ENCODE assay signal across 19 cellular contexts in genomic region chr19:32309711-32310390, GRCh38. TPM values are rescaled to one million over a fixed set of nuclear protein-coding genes. Genes with fewer than 3 reads are reported as not detected.
DNase-seq lines count a peak whose midpoint lies in the region; ATAC-seq and TF ChIP-seq lines count a peak whose summit lies in the region.
"Had no signal": no experiment of that assay in that cellular context is flagged by ENCODE, and none has a peak within 500 bp of the region (broad histone marks: within the 10 kb centered on the region; RNA-seq: fewer than 3 reads in every experiment).

No MANE protein-coding gene starts in this region.

- dilution Hi-C loops in IMR-90 (cut with HindIII; ENCODE audit: low sequenced_read_pairs, unreplicated experiment), result no loop called here

- no peak for TF ChIP-seq POLR2A in IMR-90 (IDR thresholded peaks at IDR 0.05; ENCODE audit: low read depth, low read length)
- TF ChIP-seq POLR2A in vagina (IDR thresholded peaks at IDR 0.05), result no peak

- intact Hi-C loops in IMR-90 (cut with micrococcal nuclease), result no loop called here
- intact Hi-C loops in vagina (cut with DNase I), result no loop called here
- intact Hi-C loops in natural killer cell (cut with micrococcal nuclease), result no loop called here

- no peaks in the 10 kb centered on the region for H3K4me1 Mint-ChIP-seq in natural killer cell

- H4K5ac ChIP-seq in IMR-90 (ENCODE audit: low read depth, low read length), result no peak overlapping the region

- no peak overlapping the region for H3K4ac ChIP-seq in IMR-90 (ENCODE audit: low read depth, low read length)

- no peak overlapping the region for H3K14ac ChIP-seq in IMR-90 (replicated peaks; ENCODE audit: low read depth, low read length)

- peaks cover 15% of the 10 kb centered on the region in 2 donors for H3K27me3 Mint-ChIP-seq in natural killer cell (ENCODE audit: low read depth in 2 of 2)

- no peaks in the 10 kb centered on the region for H4K20me1 ChIP-seq in IMR-90 (ENCODE audit: insufficient read depth, low read length)
- H4K20me1 ChIP-seq: BLaER1 had no signal

- in situ Hi-C loops in IMR-90 (cut with MboI; ENCODE audit: low sequenced_read_pairs), result no loop called here

- H3K9me3 ChIP-seq in IMR-90 (ENCODE audit: control insufficient read depth, insufficient read depth, low read length), result no peaks in the 10 kb centered on the region
- H3K9me3 ChIP-seq in vagina, result no peaks in the 10 kb centered on the region
- H3K9me3 ChIP-seq: BLaER1, Peyer's patch had no signal

- no peak overlapping the region for H2BK120ac ChIP-seq in IMR-90 (ENCODE audit: low read depth, low read length)

- H2AK5ac ChIP-seq in IMR-90 (ENCODE audit: low read depth, low read length), result no peak overlapping the region

- POLR2A ChIA-PET in IMR-90 (lab: Charles Lee; ENCODE audit: unreplicated experiment), result no interaction called here

- 10% methylated on average over 8 of the region's 29 CpGs; no CpG with 5 or more reads in 1 of the 2 experiments for WGBS in IMR-90 (ENCODE audit: extremely low coverage in 2 of 2, insufficient read length in 1 of 2), 2 experiments

- H2BK5ac ChIP-seq in IMR-90 (ENCODE audit: low read depth, low read length, poor library complexity, severe bottlenecking), result no peak overlapping the region

- H2AFZ ChIP-seq in IMR-90 (replicated peaks; ENCODE audit: low read length, poor library complexity), result peak overlapping the region; percentile 44

- no peak overlapping the region for H2BK15ac ChIP-seq in IMR-90 (ENCODE audit: low read depth, low read length)

- no peak overlapping the region for H4K91ac ChIP-seq in IMR-90 (ENCODE audit: insufficient read depth, low read depth, low read length)

- no peak overlapping the region for H2AK9ac ChIP-seq in IMR-90 (replicated peaks; ENCODE audit: low read depth, low read length, poor library complexity)

- H3K27ac ChIP-seq in IMR-90 (ENCODE audit: insufficient read depth, low read length) (no peak overlapping the region), vagina (no peak overlapping the region)
- H3K27ac ChIP-seq: BLaER1, Peyer's patch had no signal

- CTCF ChIA-PET in IMR-90 (lab: Yijun Ruan, JAX), result no interaction called here

- no peak for TF ChIP-seq RAD21 in IMR-90 (IDR thresholded peaks at IDR 0.05; ENCODE audit: low read length)

- DNase-seq in activated CD8-positive, alpha-beta memory T cell treated with anti-CD3 and anti-CD28 coated beads for 24 hours, result peak; percentile 28
- no peak for DNase-seq in activated CD8-positive, alpha-beta memory T cell treated with anti-CD3 and anti-CD28 coated beads, Interleukin-2, amount 50 U/mL, for 4 hours
- DNase-seq in IMR-90, result no peak
- DNase-seq in fibroblast of mammary gland (ENCODE audit: low read depth), result peak; percentile 5
- DNase-seq in vagina (ENCODE audit: extremely low spot score in 2 of 2), result peak; percentile 56 to 67
- no peak for DNase-seq in natural killer cell
- DNase-seq: DMS153, EL, NCI-H1105, NCI-H1694 treated with DMSO at 0.1 percent for 48 hours, NCI-H2171, NCI-H446 treated with DMSO at 0.1 percent for 48 hours, NCI-H82, Peyer's patch, Right ventricle myocardium superior had no signal

- H3K36me3 ChIP-seq in IMR-90 (ENCODE audit: control insufficient read depth, insufficient read depth, low read length), result no peaks in the 10 kb centered on the region
- H3K36me3 ChIP-seq in vagina, result no peaks in the 10 kb centered on the region
- H3K36me3 ChIP-seq: BLaER1, Peyer's patch had no signal

- no peaks in the 10 kb centered on the region for H3K79me1 ChIP-seq in IMR-90 (ENCODE audit: low read depth in 1 of 2, low read length in 2 of 2)

- no peak for TF ChIP-seq CTCF in IMR-90 (conservative IDR thresholded peaks at IDR 0.05; ENCODE audit: low read depth, low read length)
- TF ChIP-seq CTCF in fibroblast of mammary gland (conservative IDR thresholded peaks at IDR 0.05; ENCODE audit: control insufficient read depth, insufficient read depth, low read depth, low read length), result no peak
- TF ChIP-seq CTCF in vagina (IDR thresholded peaks at IDR 0.05), result no peak
- TF ChIP-seq CTCF in natural killer cell (IDR thresholded peaks at IDR 0.05), result no peak

- H3K27me3 ChIP-seq in IMR-90 (ENCODE audit: control insufficient read depth, insufficient read depth, low read length) (peaks cover 5% of the 10 kb centered on the region), vagina (no peaks in the 10 kb centered on the region)
- H3K27me3 ChIP-seq: BLaER1, Peyer's patch had no signal

- H3K9ac ChIP-seq in IMR-90 (ENCODE audit: low read depth, low read length), result no peak overlapping the region
- H3K9ac ChIP-seq: BLaER1 had no signal

- H3K56ac ChIP-seq in IMR-90 (ENCODE audit: extremely low read depth, insufficient read depth, low read length), result no peak overlapping the region

- no TSS peak for BruUV-seq in IMR-90 (replicated peaks; lab: Mats Ljungman, UMichigan)

- H3K9me1 ChIP-seq in IMR-90 (ENCODE audit: insufficient read depth, low read length), result no peaks in the 10 kb centered on the region

- H4K8ac ChIP-seq in IMR-90 (ENCODE audit: low read depth in 2 of 2, low read length in 2 of 2), result no peak overlapping the region

- no peaks in the 10 kb centered on the region for H3K36me3 Mint-ChIP-seq in natural killer cell

- ATAC-seq in IMR-90 (ENCODE audit: low read depth) (no peak), GM21723 (IDR thresholded peaks at IDR 0.05; ENCODE audit: unreplicated experiment) (no peak), HG03108 (IDR thresholded peaks at IDR 0.05; ENCODE audit: unreplicated experiment) (no peak), natural killer cell (no peak)
- ATAC-seq: K562 had no signal

- H3K4me3 ChIP-seq in IMR-90 (ENCODE audit: insufficient read depth, low read depth, low read length) (no peak overlapping the region), fibroblast of mammary gland (ENCODE audit: control insufficient read depth, low read depth, low read length) (no peak overlapping the region), vagina (no peak overlapping the region)
- H3K4me3 ChIP-seq: BLaER1, K562, Peyer's patch had no signal

- H3K23ac ChIP-seq in IMR-90 (ENCODE audit: low read depth, low read length), result no peak overlapping the region

- H3K4me1 ChIP-seq in IMR-90 (ENCODE audit: control insufficient read depth, insufficient read depth, low read length) (no peaks in the 10 kb centered on the region), vagina (no peaks in the 10 kb centered on the region)
- H3K4me1 ChIP-seq: BLaER1, Peyer's patch had no signal

- H3K18ac ChIP-seq in IMR-90 (ENCODE audit: low read depth, low read length), result no peak overlapping the region

- no peaks in the 10 kb centered on the region for H3K9me3 Mint-ChIP-seq in natural killer cell

- no peak overlapping the region for H2BK20ac ChIP-seq in IMR-90 (ENCODE audit: low read depth, low read length)

- H3K4me2 ChIP-seq in IMR-90 (ENCODE audit: low read depth, low read length), result no peak overlapping the region
- H3K4me2 ChIP-seq: BLaER1 had no signal

- H3K4me3 Mint-ChIP-seq in natural killer cell, result no peak overlapping the region

- H3K27ac Mint-ChIP-seq in natural killer cell, result no peak overlapping the region

TF ChIP-seq in IMR-90, 13 proteins besides CTCF, POLR2A, EP300 and RAD21:
- no peak for TF ChIP-seq MXI1 (IDR thresholded peaks at IDR 0.05; ENCODE audit: borderline replicate concordance, low read depth, low read length)
- no peak for TF ChIP-seq FOS (IDR thresholded peaks at IDR 0.05; ENCODE audit: low read depth, low read length)
- no peak for TF ChIP-seq CEBPB (IDR thresholded peaks at IDR 0.05; ENCODE audit: low read depth, low read length)
- no peak for TF ChIP-seq RFX5 (IDR thresholded peaks at IDR 0.05; ENCODE audit: low read depth, low read length)
- no peak for TF ChIP-seq CHD1 (IDR thresholded peaks at IDR 0.05; ENCODE audit: low read depth, low read length)
- TF ChIP-seq, protein P1, sequence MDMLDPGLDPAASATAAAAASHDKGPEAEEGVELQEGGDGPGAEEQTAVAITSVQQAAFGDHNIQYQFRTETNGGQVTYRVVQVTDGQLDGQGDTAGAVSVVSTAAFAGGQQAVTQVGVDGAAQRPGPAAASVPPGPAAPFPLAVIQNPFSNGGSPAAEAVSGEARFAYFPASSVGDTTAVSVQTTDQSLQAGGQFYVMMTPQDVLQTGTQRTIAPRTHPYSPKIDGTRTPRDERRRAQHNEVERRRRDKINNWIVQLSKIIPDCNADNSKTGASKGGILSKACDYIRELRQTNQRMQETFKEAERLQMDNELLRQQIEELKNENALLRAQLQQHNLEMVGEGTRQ (IDR thresholded peaks at IDR 0.05; ENCODE audit: low read depth, low read length), result no peak
- TF ChIP-seq MAZ (IDR thresholded peaks at IDR 0.05; ENCODE audit: borderline replicate concordance, low read depth, low read length), result no peak

RNA-seq across cellular contexts. Expression of gene ZNF507, which starts 35.6 kb away (rescaled TPM):
- total RNA-seq in IMR-90 (2012; rRNA removed) (15.0 and 19.9 TPM in 2 replicates), vagina (27.5 TPM), natural killer cell (10 to 100 TPM; 27.9 to 34.6 (median 29.1) TPM)
- polyA plus RNA-seq in IMR-90 (2012; rRNA removed), result 8.4 and 9.6 TPM in 2 replicates
- 1.7 and 2.7 TPM in 2 replicates for polyA plus RNA-seq in IMR-90 (2012; cell fraction: cytosol; rRNA removed)
- polyA plus RNA-seq in IMR-90 (2012; cell fraction: nucleus; rRNA removed; ENCODE audit: low replicate concordance), result 1.6 and 15.2 TPM in 2 replicates

Comparison
In these comparisons a context has a peak if more than half of its experiments do, and no peak if none do; other contexts are left out.
1. DNase-seq: peak in activated CD8-positive, alpha-beta memory T cell treated with anti-CD3 and anti-CD28 coated beads for 24 hours (single experiment), fibroblast of mammary gland (single experiment) and vagina (2 of 2); none in activated CD8-positive, alpha-beta memory T cell treated with anti-CD3 and anti-CD28 coated beads, Interleukin-2, amount 50 U/mL, for 4 hours (single experiment), IMR-90 (single experiment) and natural killer cell (single experiment).